ENCODE assay signal across 8 cellular contexts in genomic region chr18:35143615-35144596, GRCh38.
DNase-seq lines count a peak whose midpoint lies in the region; ATAC-seq and TF ChIP-seq lines count a peak whose summit lies in the region.

No MANE protein-coding gene starts in this region.

- H3K4me3 Mint-ChIP-seq in activated naive CD8-positive, alpha-beta T cell treated with anti-CD3 and anti-CD28 coated beads, Interleukin-2, amount 10 ng/mL, durations not matched to agents 7 days and 5 days: no peak overlapping the region

- H3K4me1 Mint-ChIP-seq in activated naive CD8-positive, alpha-beta T cell treated with anti-CD3 and anti-CD28 coated beads, Interleukin-2, amount 10 ng/mL, durations not matched to agents 7 days and 5 days: peaks cover 8% of the 10 kb centered on the region

- peaks cover 4% of the 10 kb centered on the region for H3K9me3 Mint-ChIP-seq in activated naive CD8-positive, alpha-beta T cell treated with anti-CD3 and anti-CD28 coated beads, Interleukin-2, amount 10 ng/mL, durations not matched to agents 7 days and 5 days

- H3K36me3 ChIP-seq in prostate gland: no peaks in the 10 kb centered on the region

- peaks cover 43% of the 10 kb centered on the region for H3K36me3 Mint-ChIP-seq in activated naive CD8-positive, alpha-beta T cell treated with anti-CD3 and anti-CD28 coated beads, Interleukin-2, amount 10 ng/mL, durations not matched to agents 7 days and 5 days

- DNase-seq in A172 (ENCODE audit: low spot score) (peak; percentile 66), GM03348 (ENCODE audit: low spot score) (peak; percentile 71), HL-60 (ENCODE audit: low read depth in 1 of 2, low spot score in 1 of 2) (peak in 1 of 2 experiments; percentile 61), NCI-H774 (lab: John Stamatoyannopoulos, UW) (peak; percentile 86), Right ventricle myocardium superior (no peak), prostate gland (ENCODE audit: low spot score) (peak; percentile 38)
- no peak for DNase-seq in activated naive CD8-positive, alpha-beta T cell treated with anti-CD3 and anti-CD28 coated beads, Interleukin-2, amount 10 ng/mL, durations not matched to agents 7 days and 5 days

- peak; percentile 72 for ATAC-seq in activated naive CD8-positive, alpha-beta T cell treated with anti-CD3 and anti-CD28 coated beads, Interleukin-2, amount 10 ng/mL, durations not matched to agents 7 days and 5 days (ENCODE audit: low read depth)
- ATAC-seq in Right ventricle myocardium superior (ENCODE audit: poor library complexity) (peak; percentile 94), HG03025 (IDR thresholded peaks at IDR 0.05; ENCODE audit: low FRiP score, unreplicated experiment) (no peak)

- intact Hi-C loops in Right ventricle myocardium superior (cut with DNase I) (loop anchor here (2.0 kb wide), 1 partner anchor 137 kb away; no protein-coding TSS in a partner anchor), prostate gland (cut with DNase I) (loop anchor here (2.0 to 10.0 kb wide), 2 partner anchors 137 to 259 kb away; no protein-coding TSS in a partner anchor)

- POLR2A ChIA-PET in activated naive CD8-positive, alpha-beta T cell treated with anti-CD3 and anti-CD28 coated beads, Interleukin-2, amount 10 ng/mL, durations not matched to agents 7 days and 5 days (lab: Charles Lee): interaction anchor here (1.8 kb wide), 1 partner anchor 102 kb away, joined by 6 read pairs; the partner anchor contains the start of gene MAPRE2

- no peaks in the 10 kb centered on the region for H3K4me1 ChIP-seq in prostate gland (replicated peaks)

- no peak overlapping the region for H3K27ac Mint-ChIP-seq in activated naive CD8-positive, alpha-beta T cell treated with anti-CD3 and anti-CD28 coated beads, Interleukin-2, amount 10 ng/mL, durations not matched to agents 7 days and 5 days

- H3K27me3 Mint-ChIP-seq in activated naive CD8-positive, alpha-beta T cell treated with anti-CD3 and anti-CD28 coated beads, Interleukin-2, amount 10 ng/mL, durations not matched to agents 7 days and 5 days: no peaks in the 10 kb centered on the region

- TF ChIP-seq CTCF in HL-60 (IDR thresholded peaks at IDR 0.05; ENCODE audit: insufficient read depth, low read length): peak; percentile 80
- TF ChIP-seq CTCF in prostate gland (IDR thresholded peaks at IDR 0.05): peak in 3 of 4 experiments; percentile 52 to 71 (median 69)

- no peaks in the 10 kb centered on the region for H3K9me3 ChIP-seq in prostate gland

- H3K4me3 ChIP-seq in HL-60 (replicated peaks; ENCODE audit: insufficient read depth, low read length) (no peak overlapping the region), prostate gland (no peak overlapping the region)

- H3K27ac ChIP-seq in HL-60 (replicated peaks): no peak overlapping the region
- no peak overlapping the region for H3K27ac ChIP-seq in prostate gland

- no peaks in the 10 kb centered on the region for H3K27me3 ChIP-seq in HL-60 (ENCODE audit: insufficient read depth, poor library complexity, severe bottlenecking)
- H3K27me3 ChIP-seq in prostate gland (replicated peaks; ENCODE audit: insufficient read depth): no peaks in the 10 kb centered on the region

- WGBS in prostate gland: 25% methylated on average over 8 of the region's 8 CpGs

- no peak for TF ChIP-seq POLR2A in prostate gland (IDR thresholded peaks at IDR 0.05)

Comparison
In these comparisons a context has a peak if more than half of its experiments do, and no peak if none do; other contexts are left out.
1. DNase-seq: peak in A172 (single experiment), GM03348 (single experiment), NCI-H774 (single experiment) and prostate gland (single experiment); none in activated naive CD8-positive, alpha-beta T cell treated with anti-CD3 and anti-CD28 coated beads, Interleukin-2, amount 10 ng/mL, durations not matched to agents 7 days and 5 days (single experiment) and Right ventricle myocardium superior (single experiment).